ENCODE assay signal across 8 cellular contexts in the genomic region with DNA sequence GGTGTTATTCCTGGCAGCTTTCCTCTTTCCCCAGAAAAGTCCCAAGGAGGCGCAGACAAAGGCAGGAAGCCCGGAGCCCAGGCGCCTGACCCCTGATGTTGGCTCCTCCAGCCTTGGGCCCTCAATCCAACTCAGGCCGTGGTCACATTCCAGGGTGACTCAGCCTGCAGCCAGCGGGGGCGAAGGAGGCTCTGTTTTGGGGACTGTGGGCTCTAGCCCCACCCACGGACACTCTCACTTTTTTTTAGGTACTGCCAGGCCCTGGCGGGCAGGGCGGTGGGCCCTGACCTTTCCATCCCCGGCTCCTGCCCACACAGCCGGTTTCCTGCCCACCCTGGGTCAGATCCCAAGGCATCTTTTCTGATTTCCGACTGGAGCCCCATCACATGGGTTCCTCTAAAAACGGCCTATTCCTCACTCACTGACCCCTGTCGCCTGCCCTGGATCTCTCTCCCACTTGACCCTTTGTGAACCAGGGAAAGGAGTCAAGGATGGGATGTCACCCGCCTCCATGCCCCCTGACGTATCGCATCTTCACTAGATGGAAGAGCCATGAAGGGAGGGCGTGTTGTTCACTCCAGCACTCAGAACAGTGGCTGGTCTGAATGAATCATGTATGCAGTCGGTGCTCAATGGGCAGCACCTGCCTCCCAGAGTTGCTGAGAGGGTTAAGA. TPM values are rescaled to one million over a fixed set of nuclear protein-coding genes. Genes with fewer than 3 reads are reported as not detected.
A peak's percentile ranks its signal among the peaks of the same experiment; 100 is the strongest.
DNase-seq lines count a peak whose midpoint lies in the region; ATAC-seq lines count a peak whose summit lies in the region.
"Had no signal": no experiment of that assay in that cellular context is flagged by ENCODE, and none has a peak within 500 bp of the region (broad histone marks: within the 10 kb centered on the region; RNA-seq: fewer than 3 reads in every experiment).

No MANE protein-coding gene starts in this region.

- WGBS in mesodermal cell (ENCODE audit: insufficient coverage in 2 of 2), 2 experiments: 69 to 70% methylated on average over 14 to 16 of the region's 19 CpGs
- 32% methylated on average over 19 of the region's 19 CpGs for WGBS in urinary bladder

- H3K4me1 ChIP-seq in NT2/D1 (ENCODE audit: insufficient read depth, insufficient read length): peaks cover 15% of the 10 kb centered on the region
- peaks cover 7% of the 10 kb centered on the region for H3K4me1 ChIP-seq in mesodermal cell (ENCODE audit: control insufficient read depth, insufficient read depth, low read length, poor library complexity, severe bottlenecking)
- H3K4me1 ChIP-seq in urinary bladder (ENCODE audit: insufficient read depth): no peaks in the 10 kb centered on the region

- H3K27me3 ChIP-seq in NT2/D1 (ENCODE audit: insufficient read depth, insufficient read length): no peaks in the 10 kb centered on the region

- peak overlapping the region; percentile 67 for H3K27ac ChIP-seq in mesodermal cell (ENCODE audit: low read depth, low read length, severe bottlenecking)
- peak overlapping the region; percentile 81 for H3K27ac ChIP-seq in urinary bladder (ENCODE audit: low read depth)

- H3K9ac ChIP-seq in NT2/D1 (ENCODE audit: insufficient read length, low read depth): peak overlapping the region; percentile 14

- DNase-seq in NT2/D1 (ENCODE audit: low read depth, low spot score) (peak; percentile 40), NCI-H82 (lab: John Stamatoyannopoulos, UW) (no peak), hippocampal formation (lab: John Stamatoyannopoulos, UW) (no peak)
- DNase-seq: NCI-H2029 treated with DMSO at 0.1 percent for 48 hours had no signal

- H3K36me3 ChIP-seq in NT2/D1 (ENCODE audit: insufficient read depth, insufficient read length, low read length) (peaks cover 8% of the 10 kb centered on the region), mesodermal cell (ENCODE audit: control insufficient read depth, insufficient read depth, low read length) (no peaks in the 10 kb centered on the region), urinary bladder (ENCODE audit: insufficient read depth) (no peaks in the 10 kb centered on the region)

- H3K9me3 ChIP-seq in NT2/D1 (ENCODE audit: insufficient read depth, low read length) (no peaks in the 10 kb centered on the region), mesodermal cell (ENCODE audit: control insufficient read depth, low read length) (no peaks in the 10 kb centered on the region)

- H3K4me3 ChIP-seq in NT2/D1 (ENCODE audit: insufficient read length, low read depth): no peak overlapping the region
- H3K4me3 ChIP-seq in mesodermal cell (ENCODE audit: extremely low read depth, insufficient read depth, low read length, poor library complexity, severe bottlenecking): no peak overlapping the region
- no peak overlapping the region for H3K4me3 ChIP-seq in urinary bladder (ENCODE audit: low read depth, low read length)

- peak; percentile 59 for ATAC-seq in esophagus mucosa
- ATAC-seq in GM19395 (IDR thresholded peaks at IDR 0.05; ENCODE audit: unreplicated experiment): no peak

RNA-seq across cellular contexts. Expression of gene PTGIS, which starts 5.5 kb away (rescaled TPM):
- 2.9 TPM for total RNA-seq in esophagus mucosa
- 10.0 TPM for polyA plus RNA-seq in mesodermal cell (2013, experiment 1 of 2)
- polyA plus RNA-seq in mesodermal cell (2013, experiment 2 of 2): 9.5 TPM
- total RNA-seq in urinary bladder: 118 TPM
- 142 TPM for polyA plus RNA-seq in urinary bladder

Comparison
In these comparisons a context has a peak if more than half of its experiments do, and no peak if none do; other contexts are left out.
1. RNA of gene PTGIS, which starts 5.5 kb away (total RNA-seq): 118 TPM in urinary bladder (single experiment); 2.9 TPM in esophagus mucosa (single experiment); every median in the first group is over 10 times any median in the second.